ENCODE assay signal across 16 cellular contexts in genomic region chr5:172549708-172550095, GRCh38.
DNase-seq lines count a peak whose midpoint lies in the region; ATAC-seq, FAIRE-seq and TF ChIP-seq lines count a peak whose summit lies in the region.
"Had no signal": no experiment of that assay in that cellular context is flagged by ENCODE, and none has a peak within 500 bp of the region (broad histone marks: within the 10 kb centered on the region; RNA-seq: fewer than 3 reads in every experiment).

No MANE protein-coding gene starts in this region.

- intact Hi-C loops in HepG2 (cut with micrococcal nuclease; ENCODE audit: unreplicated experiment): no loop called here
- intact Hi-C loops in PC-3 (cut with micrococcal nuclease): no loop called here

- H3F3A ChIP-seq in PC-3 (ENCODE audit: low read length, unreplicated experiment): no peaks in the 10 kb centered on the region

- H3K79me2 ChIP-seq in HepG2 (ENCODE audit: insufficient read depth, low read length) (no peaks in the 10 kb centered on the region), PC-3 (ENCODE audit: low read length) (no peaks in the 10 kb centered on the region)

- no peaks in the 10 kb centered on the region for H3K9me2 ChIP-seq in PC-3 (replicated peaks; ENCODE audit: low read length)

- ATAC-seq in HepG2: no peak; the same call in 2 of the 3 replicates
- ATAC-seq in GM21526 (IDR thresholded peaks at IDR 0.05; ENCODE audit: low FRiP score, unreplicated experiment): no peak
- no peak for ATAC-seq in PC-3
- ATAC-seq in GM21381 (IDR thresholded peaks at IDR 0.05; ENCODE audit: unreplicated experiment): no peak
- ATAC-seq: effector memory CD8-positive, alpha-beta T cell had no signal

- H3K4me1 ChIP-seq in liver (ENCODE audit: control insufficient read depth in 4 of 4, insufficient read depth in 4 of 4, low read length in 3 of 4) (no peaks in the 10 kb centered on the region), HepG2 (ENCODE audit: insufficient read depth, low read length) (no peaks in the 10 kb centered on the region), PC-3 (ENCODE audit: insufficient read depth, low read length) (no peaks in the 10 kb centered on the region)

- BruUV-seq in HepG2 (replicated peaks; lab: Mats Ljungman, UMichigan) (no TSS peak), PC-3 (replicated peaks; lab: Mats Ljungman, UMichigan) (no TSS peak)

- H2AFZ ChIP-seq in HepG2 (ENCODE audit: low read length): no peak overlapping the region
- H2AFZ ChIP-seq in PC-3 (ENCODE audit: low read length): no peak overlapping the region

- peak overlapping the region; percentile 0 to 54 for H3K27ac ChIP-seq in liver (ENCODE audit: low read depth in 1 of 2, low read length in 2 of 2)
- no peak overlapping the region for H3K27ac ChIP-seq in HepG2 (ENCODE audit: extremely low read length, insufficient read depth, low read length)
- H3K27ac ChIP-seq in PC-3 (ENCODE audit: low read length): no peak overlapping the region
- H3K27ac ChIP-seq: SJCRH30 had no signal

- TF ChIP-seq CTCF in liver (IDR thresholded peaks at IDR 0.05; ENCODE audit: low read depth, low read length, missing input control): no peak
- no peak for TF ChIP-seq CTCF in HepG2 (CRISPR knock-in tag; IDR thresholded peaks at IDR 0.05)
- TF ChIP-seq CTCF in PC-3 (conservative IDR thresholded peaks at IDR 0.05; ENCODE audit: low read depth, low read length): no peak

- 84% methylated on average over 13 of the region's 13 CpGs for WGBS in liver
- WGBS in HepG2 (ENCODE audit: low lambda C conversion rate): 53% methylated on average over 12 of the region's 13 CpGs

- CTCF ChIA-PET in HepG2 (lab: Yijun Ruan, JAX; ENCODE audit: low intra/inter-chr PET ratio, low total read pairs): no interaction called here
- CTCF ChIA-PET in PC-3 (lab: Charles Lee): no interaction called here

- no peaks in the 10 kb centered on the region for H3K36me3 ChIP-seq in liver (ENCODE audit: control insufficient read depth in 4 of 4, insufficient read depth in 3 of 4, low read depth in 1 of 4, low read length in 3 of 4)
- no peaks in the 10 kb centered on the region for H3K36me3 ChIP-seq in HepG2 (replicated peaks in 1 of 2; ENCODE audit: control insufficient read depth in 1 of 2, insufficient read depth in 2 of 2, low read length in 2 of 2)
- no peaks in the 10 kb centered on the region for H3K36me3 ChIP-seq in PC-3 (ENCODE audit: low read depth, low read length)
- H3K36me3 ChIP-seq: SJCRH30 had no signal

- no peaks in the 10 kb centered on the region for H3K9me3 ChIP-seq in liver (ENCODE audit: control insufficient read depth in 4 of 4, low read length in 3 of 4)
- H3K9me3 ChIP-seq in HepG2 (ENCODE audit: low read length): no peaks in the 10 kb centered on the region
- no peaks in the 10 kb centered on the region for H3K9me3 ChIP-seq in PC-3 (ENCODE audit: low read length)
- H3K9me3 ChIP-seq: SJCRH30 had no signal

- TF ChIP-seq RAD21 in liver (IDR thresholded peaks at IDR 0.05) (no peak), HepG2 (CRISPR knock-in tag; IDR thresholded peaks at IDR 0.05) (no peak)

- H3K27me3 ChIP-seq in liver (ENCODE audit: control insufficient read depth in 4 of 4, insufficient read depth in 4 of 4, low read length in 3 of 4): no peaks in the 10 kb centered on the region
- peaks cover 8 to 75% of the 10 kb centered on the region in 2 experiments; a peak in 3 of 5 replicates for H3K27me3 ChIP-seq in HepG2 (ENCODE audit: control insufficient read depth in 1 of 2, insufficient read depth in 2 of 2, low read length in 2 of 2)
- peaks cover 65% of the 10 kb centered on the region for H3K27me3 ChIP-seq in PC-3 (ENCODE audit: low read length)
- H3K27me3 ChIP-seq: SJCRH30 had no signal

- in situ Hi-C loops in HepG2 (cut with HindIII; ENCODE audit: extremely low pct_ligation_motif_present, low pct_unique_long_range_greater_than_20kb): no loop called here

- no peak overlapping the region for H3K9ac ChIP-seq in liver (ENCODE audit: low read depth in 1 of 2, low read length in 2 of 2)
- H3K9ac ChIP-seq in HepG2 (ENCODE audit: insufficient read depth, low read depth, low read length): no peak overlapping the region
- H3K9ac ChIP-seq in PC-3 (ENCODE audit: low read length): no peak overlapping the region

- H3K4me3 ChIP-seq in liver (ENCODE audit: low read depth in 1 of 3, low read length in 3 of 3) (no peak overlapping the region), HepG2 (replicated peaks in 1 of 3; ENCODE audit: insufficient read depth in 1 of 3, low read depth in 2 of 3, low read length in 3 of 3) (no peak overlapping the region), PC-3 (ENCODE audit: low read length) (no peak overlapping the region)
- H3K4me3 ChIP-seq: SJCRH30 had no signal

- no peak for TF ChIP-seq POLR2A in HepG2 (IDR thresholded peaks at IDR 0.05; ENCODE audit: insufficient read depth in 1 of 2, low read depth in 2 of 2, low read length in 2 of 2)

- DNase-seq in HepG2 (ENCODE audit: low spot score): no peak
- peak; percentile 79 for DNase-seq in NCI-H69 (lab: John Stamatoyannopoulos, UW)
- peak; percentile 73 for DNase-seq in left kidney (ENCODE audit: low read depth, low spot score)
- DNase-seq in NCI-H2081 treated with DMSO at 0.1 percent for 48 hours (lab: John Stamatoyannopoulos, UW): no peak
- no peak for DNase-seq in PC-3
- DNase-seq: activated CD4-positive, CD25-positive, alpha-beta regulatory T cell treated with anti-CD3 and anti-CD28 coated beads, Interleukin-2, amount 50 U/mL, for 72 hours; activated gamma-delta T cell; amniotic stem cell; effector memory CD8-positive, alpha-beta T cell; kidney glomerular epithelial cell; NCI-H1694 treated with DMSO at 0.1 percent for 48 hours; stimulated activated CD4-positive, alpha-beta T cell treated with anti-CD3 and anti-CD28 coated beads, Interleukin-2, amount 100 ng/mL, for 48 hours had no signal

- no peaks in the 10 kb centered on the region for H4K20me1 ChIP-seq in HepG2 (ENCODE audit: insufficient read depth, low read length)
- no peaks in the 10 kb centered on the region for H4K20me1 ChIP-seq in PC-3 (ENCODE audit: low read length)

- POLR2A ChIA-PET in HepG2 (lab: Yijun Ruan, JAX) (no interaction called here), PC-3 (lab: Charles Lee; ENCODE audit: unreplicated experiment) (no interaction called here)

- FAIRE-seq in HepG2 (lab: Jason Lieb, UNC): no peak

- TF ChIP-seq EP300 in HepG2 (IDR thresholded peaks at IDR 0.05; ENCODE audit: low read depth in 2 of 2, low read length in 2 of 2) (no peak), HepG2 (CRISPR knock-in tag; IDR thresholded peaks at IDR 0.05; ENCODE audit: borderline replicate concordance) (no peak)

- H3K4me2 ChIP-seq in HepG2 (ENCODE audit: low read depth, low read length) (no peak overlapping the region), PC-3 (ENCODE audit: low read length) (no peak overlapping the region)

TF ChIP-seq in liver, 16 proteins besides CTCF, POLR2A, EP300 and RAD21 (continues in another document):
- no peak for TF ChIP-seq YY1 (IDR thresholded peaks at IDR 0.05)
- no peak for TF ChIP-seq FOXA1 (IDR thresholded peaks at IDR 0.05)
- TF ChIP-seq NR2F2 (IDR thresholded peaks at IDR 0.05): no peak
- TF ChIP-seq TAF1 (conservative IDR thresholded peaks at IDR 0.05): no peak

TF ChIP-seq in HepG2, 621 proteins besides CTCF, POLR2A, EP300 and RAD21 (continues in another document):
- TF ChIP-seq ZNF160 (CRISPR knock-in tag; IDR thresholded peaks at IDR 0.05) (no peak), AKAP8 (CRISPR knock-in tag; IDR thresholded peaks at IDR 0.05) (no peak), MAFK (conservative IDR thresholded peaks at IDR 0.05 in 1 of 2, IDR thresholded peaks at IDR 0.05 in 1 of 2; ENCODE audit: low read length in 2 of 2) (no peak), ZNF143 (CRISPR knock-in tag; IDR thresholded peaks at IDR 0.05) (no peak), SRSF9 (IDR thresholded peaks at IDR 0.05; ENCODE audit: borderline replicate concordance, insufficient read depth, low read depth, low read length, poor library complexity, severe bottlenecking) (no peak), DBP (CRISPR knock-in tag; IDR thresholded peaks at IDR 0.05; ENCODE audit: not compliant biosample characterization) (no peak), POLR2G (IDR thresholded peaks at IDR 0.05; ENCODE audit: low read depth, low read length) (no peak), TEF (CRISPR knock-in tag; IDR thresholded peaks at IDR 0.05) (no peak), TOE1 (CRISPR knock-in tag; IDR thresholded peaks at IDR 0.05) (no peak), HMGA1 (CRISPR knock-in tag; conservative IDR thresholded peaks at IDR 0.05) (no peak), GMEB1 (CRISPR knock-in tag; IDR thresholded peaks at IDR 0.05; ENCODE audit: borderline replicate concordance) (no peak), ZNF101 (CRISPR knock-in tag; IDR thresholded peaks at IDR 0.05; ENCODE audit: borderline replicate concordance, low read depth) (no peak), CHCHD3 (CRISPR knock-in tag; IDR thresholded peaks at IDR 0.05) (no peak), NFRKB (IDR thresholded peaks at IDR 0.05) (no peak), ZNF232 (CRISPR knock-in tag; IDR thresholded peaks at IDR 0.05; ENCODE audit: borderline replicate concordance) (no peak), DNMT1 (CRISPR knock-in tag; IDR thresholded peaks at IDR 0.05) (no peak)

Comparison
In these comparisons a context has a peak if more than half of its experiments do, and no peak if none do; other contexts are left out.
1. H3K27ac ChIP-seq: peak in liver (2 of 2); none in HepG2 (single experiment) and PC-3 (single experiment).
2. DNase-seq: peak in NCI-H69 (single experiment) and left kidney (single experiment); none in HepG2 (single experiment), NCI-H2081 treated with DMSO at 0.1 percent for 48 hours (single experiment) and PC-3 (single experiment).